Comparison of ENCODE assay signal across 38 cellular contexts in genomic region chr13:112095354-112095753, GRCh38. TPM values are rescaled to one million over a fixed set of nuclear protein-coding genes. Genes with fewer than 3 reads are reported as not detected.
"Had no signal": no experiment of that assay in that cellular context is flagged by ENCODE, and none has a peak within 500 bp of the region (broad histone marks: within the 10 kb centered on the region; RNA-seq: fewer than 3 reads in every experiment).

No MANE protein-coding gene starts in this region.

- H3K36me3 ChIP-seq: ascending aorta, cardiac muscle cell, WERI-Rb-1 had no signal

- H3K27ac Mint-ChIP-seq: activated CD4-positive, alpha-beta memory T cell treated with anti-CD3 and anti-CD28 coated beads, Interleukin-2, amount 10 ng/mL, durations not matched to agents 7 days and 5 days; activated CD4-positive, alpha-beta T cell treated with anti-CD3 and anti-CD28 coated beads for 36 hours; activated CD4-positive, alpha-beta T cell treated with anti-CD3 and anti-CD28 coated beads, Interleukin-2, amount 10 ng/mL, durations not matched to agents 7 days and 5 days; activated CD8-positive, alpha-beta memory T cell treated with anti-CD3 and anti-CD28 coated beads, Interleukin-2, amount 10 ng/mL, durations not matched to agents 7 days and 5 days; activated CD8-positive, alpha-beta T cell treated with anti-CD3 and anti-CD28 coated beads, Interleukin-2, amount 10 ng/mL, durations not matched to agents 7 days and 5 days; activated naive CD4-positive, alpha-beta T cell treated with anti-CD3 and anti-CD28 coated beads, Interleukin-2, amount 10 ng/mL, durations not matched to agents 7 days and 5 days; activated naive CD4-positive, alpha-beta T cell treated with anti-CD3 and anti-CD28 coated beads, Interleukin-2, amount 50 U/mL, for 24 hours; activated naive CD8-positive, alpha-beta T cell; activated naive CD8-positive, alpha-beta T cell treated with anti-CD3 and anti-CD28 coated beads, Interleukin-2, amount 10 ng/mL, durations not matched to agents 7 days and 5 days; activated naive CD8-positive, alpha-beta T cell treated with anti-CD3 and anti-CD28 coated beads, Interleukin-2, amount 50 U/mL, for 24 hours; activated T-cell treated with anti-CD3 and anti-CD28 coated beads, Interleukin-2, amount 50 U/mL, for 24 hours; activated T-helper 2 cell treated with anti-CD3 and anti-CD28 coated beads, Interferon-gamma antibody, Interleukin-2, Interleukin-4, amounts not matched to agents 10 μg/mL and 5 μg/mL and 100 μg/mL, durations not matched to agents 14 hours and 24 hours and 36 hours; brain; T-helper 1 cell treated with Interleukin-12 subunit alpha and Interleukin-12 subunit beta and Interleukin-4 antibody, amounts not matched to agents 30 μg/mL and 1 μg/mL, for 36 hours; T-helper 2 cell treated with Interferon-gamma antibody and Interleukin-4, amounts not matched to agents 5 μg/mL and 100 μg/mL, for 36 hours; WTC11 had no signal

- H3K4me1 Mint-ChIP-seq: activated CD4-positive, alpha-beta memory T cell treated with anti-CD3 and anti-CD28 coated beads, Interleukin-2, amount 10 ng/mL, durations not matched to agents 7 days and 5 days; activated CD4-positive, alpha-beta T cell treated with anti-CD3 and anti-CD28 coated beads for 36 hours; activated CD4-positive, alpha-beta T cell treated with anti-CD3 and anti-CD28 coated beads, Interleukin-2, amount 10 ng/mL, durations not matched to agents 7 days and 5 days; activated CD8-positive, alpha-beta memory T cell treated with anti-CD3 and anti-CD28 coated beads, Interleukin-2, amount 10 ng/mL, durations not matched to agents 7 days and 5 days; activated naive CD4-positive, alpha-beta T cell treated with anti-CD3 and anti-CD28 coated beads, Interleukin-2, amount 10 ng/mL, durations not matched to agents 7 days and 5 days; activated naive CD4-positive, alpha-beta T cell treated with anti-CD3 and anti-CD28 coated beads, Interleukin-2, amount 50 U/mL, for 24 hours; activated naive CD8-positive, alpha-beta T cell treated with anti-CD3 and anti-CD28 coated beads, Interleukin-2, amount 10 ng/mL, durations not matched to agents 7 days and 5 days; activated naive CD8-positive, alpha-beta T cell treated with anti-CD3 and anti-CD28 coated beads, Interleukin-2, amount 50 U/mL, for 24 hours; central memory CD8-positive, alpha-beta T cell had no signal

- H3K27ac ChIP-seq: ascending aorta, cardiac muscle cell, WERI-Rb-1 had no signal

- H3K27me3 Mint-ChIP-seq: brain had no signal

- H3K4me1 ChIP-seq: ascending aorta had no signal

- H3K4me3 Mint-ChIP-seq: activated CD4-positive, alpha-beta memory T cell treated with anti-CD3 and anti-CD28 coated beads, Interleukin-2, amount 10 ng/mL, durations not matched to agents 7 days and 5 days; activated CD4-positive, alpha-beta T cell treated with anti-CD3 and anti-CD28 coated beads for 36 hours; activated CD4-positive, alpha-beta T cell treated with anti-CD3 and anti-CD28 coated beads, Interleukin-2, amount 10 ng/mL, durations not matched to agents 7 days and 5 days; activated CD8-positive, alpha-beta memory T cell treated with anti-CD3 and anti-CD28 coated beads, Interleukin-2, amount 10 ng/mL, durations not matched to agents 7 days and 5 days; activated CD8-positive, alpha-beta T cell treated with anti-CD3 and anti-CD28 coated beads, Interleukin-2, amount 10 ng/mL, durations not matched to agents 7 days and 5 days; activated naive CD4-positive, alpha-beta T cell treated with anti-CD3 and anti-CD28 coated beads, Interleukin-2, amount 10 ng/mL, durations not matched to agents 7 days and 5 days; activated naive CD4-positive, alpha-beta T cell treated with anti-CD3 and anti-CD28 coated beads, Interleukin-2, amount 50 U/mL, for 24 hours; activated naive CD8-positive, alpha-beta T cell; activated naive CD8-positive, alpha-beta T cell treated with anti-CD3 and anti-CD28 coated beads, Interleukin-2, amount 10 ng/mL, durations not matched to agents 7 days and 5 days; activated naive CD8-positive, alpha-beta T cell treated with anti-CD3 and anti-CD28 coated beads, Interleukin-2, amount 50 U/mL, for 24 hours; activated T-cell treated with anti-CD3 and anti-CD28 coated beads, Interleukin-2, amount 50 U/mL, for 24 hours; central memory CD8-positive, alpha-beta T cell; T-helper 1 cell treated with Interleukin-12 subunit alpha and Interleukin-12 subunit beta and Interleukin-4 antibody, amounts not matched to agents 30 μg/mL and 1 μg/mL, for 36 hours; T-helper 2 cell treated with Interferon-gamma antibody and Interleukin-4, amounts not matched to agents 5 μg/mL and 100 μg/mL, for 36 hours; WTC11 had no signal

- H3K9me3 Mint-ChIP-seq: activated CD4-positive, alpha-beta memory T cell treated with anti-CD3 and anti-CD28 coated beads, Interleukin-2, amount 10 ng/mL, durations not matched to agents 7 days and 5 days; activated CD4-positive, alpha-beta T cell treated with anti-CD3 and anti-CD28 coated beads, Interleukin-2, amount 10 ng/mL, durations not matched to agents 7 days and 5 days; activated naive CD4-positive, alpha-beta T cell treated with anti-CD3 and anti-CD28 coated beads, Interleukin-2, amount 10 ng/mL, durations not matched to agents 7 days and 5 days; activated naive CD4-positive, alpha-beta T cell treated with anti-CD3 and anti-CD28 coated beads, Interleukin-2, amount 50 U/mL, for 24 hours; activated naive CD8-positive, alpha-beta T cell treated with anti-CD3 and anti-CD28 coated beads, Interleukin-2, amount 10 ng/mL, durations not matched to agents 7 days and 5 days; activated naive CD8-positive, alpha-beta T cell treated with anti-CD3 and anti-CD28 coated beads, Interleukin-2, amount 50 U/mL, for 24 hours; activated T-cell treated with anti-CD3 and anti-CD28 coated beads, Interleukin-2, amount 50 U/mL, for 24 hours; activated T-helper 2 cell treated with anti-CD3 and anti-CD28 coated beads, Interferon-gamma antibody, Interleukin-2, Interleukin-4, amounts not matched to agents 10 μg/mL and 5 μg/mL and 100 μg/mL, durations not matched to agents 14 hours and 24 hours and 36 hours; central memory CD8-positive, alpha-beta T cell; T-helper 1 cell treated with Interleukin-12 subunit alpha and Interleukin-12 subunit beta and Interleukin-4 antibody, amounts not matched to agents 30 μg/mL and 1 μg/mL, for 36 hours; T-helper 2 cell treated with Interferon-gamma antibody and Interleukin-4, amounts not matched to agents 5 μg/mL and 100 μg/mL, for 36 hours; WTC11 had no signal

- H3K9me3 ChIP-seq: ascending aorta had no signal

- DNase-seq: activated CD4-positive, alpha-beta memory T cell treated with anti-CD3 and anti-CD28 coated beads, Interleukin-2, amount 10 ng/mL, durations not matched to agents 7 days and 5 days; activated CD4-positive, alpha-beta T cell treated with anti-CD3 and anti-CD28 coated beads for 1 hour; activated CD4-positive, alpha-beta T cell treated with anti-CD3 and anti-CD28 coated beads for 36 hours; activated CD4-positive, alpha-beta T cell treated with anti-CD3 and anti-CD28 coated beads for 48 hours; activated CD4-positive, alpha-beta T cell treated with anti-CD3 and anti-CD28 coated beads, Interleukin-2, amount 10 ng/mL, durations not matched to agents 7 days and 5 days; activated CD4-positive, alpha-beta T cell treated with anti-CD3 and anti-CD28 coated beads, Interleukin-2, amount 50 U/mL, for 48 hours; activated CD4-positive, CD25-positive, alpha-beta regulatory T cell; activated CD8-positive, alpha-beta memory T cell treated with anti-CD3 and anti-CD28 coated beads for 24 hours; activated CD8-positive, alpha-beta memory T cell treated with anti-CD3 and anti-CD28 coated beads, Interleukin-2, amount 10 ng/mL, durations not matched to agents 7 days and 5 days; activated CD8-positive, alpha-beta memory T cell treated with anti-CD3 and anti-CD28 coated beads, Interleukin-2, amount 50 U/mL, for 48 hours; activated CD8-positive, alpha-beta T cell treated with anti-CD3 and anti-CD28 coated beads, Interleukin-2, amount 10 ng/mL, durations not matched to agents 7 days and 5 days; activated effector memory CD4-positive, alpha-beta T cell treated with Interleukin-2 at 50 U/mL for 16 hours; activated gamma-delta T cell; activated naive CD4-positive, alpha-beta T cell treated with anti-CD3 and anti-CD28 coated beads, Interleukin-2, amount 10 ng/mL, durations not matched to agents 7 days and 5 days; activated naive CD4-positive, alpha-beta T cell treated with Interleukin-2 at 50 U/mL for 16 hours; activated naive CD8-positive, alpha-beta T cell treated with anti-CD3 and anti-CD28 coated beads, Interleukin-2, amount 10 ng/mL, durations not matched to agents 7 days and 5 days; activated naive CD8-positive, alpha-beta T cell treated with anti-CD3 and anti-CD28 coated beads, Interleukin-2, amount 50 U/mL, for 24 hours; activated T-cell treated with anti-CD3 and anti-CD28 coated beads, Interleukin-2, amount 50 U/mL, for 24 hours; activated T-cell treated with anti-CD3 and anti-CD28 coated beads, Interleukin-2, amount 50 U/mL, for 48 hours; amygdala; anterior cingulate cortex; caudate nucleus; T-helper 1 cell; T-helper 2 cell; T-helper 9 cell; WERI-Rb-1 had no signal

- H3K27me3 ChIP-seq: ascending aorta had no signal

- H3K4me3 ChIP-seq: ascending aorta, cardiac muscle cell had no signal

- H3K36me3 Mint-ChIP-seq: activated CD8-positive, alpha-beta memory T cell treated with anti-CD3 and anti-CD28 coated beads, Interleukin-2, amount 10 ng/mL, durations not matched to agents 7 days and 5 days; activated naive CD4-positive, alpha-beta T cell treated with anti-CD3 and anti-CD28 coated beads, Interleukin-2, amount 10 ng/mL, durations not matched to agents 7 days and 5 days; activated naive CD4-positive, alpha-beta T cell treated with anti-CD3 and anti-CD28 coated beads, Interleukin-2, amount 50 U/mL, for 24 hours; activated naive CD8-positive, alpha-beta T cell; activated naive CD8-positive, alpha-beta T cell treated with anti-CD3 and anti-CD28 coated beads, Interleukin-2, amount 10 ng/mL, durations not matched to agents 7 days and 5 days; WTC11 had no signal

RNA-seq across cellular contexts. Expression of gene SOX1, which starts 28.4 kb away (rescaled TPM):
- total RNA-seq: activated CD4-positive, alpha-beta memory T cell treated with anti-CD3 and anti-CD28 coated beads, Interleukin-2, amount 10 ng/mL, durations not matched to agents 7 days and 5 days; activated CD4-positive, alpha-beta T cell treated with anti-CD3 and anti-CD28 coated beads for 36 hours; activated CD4-positive, alpha-beta T cell treated with anti-CD3 and anti-CD28 coated beads, Interleukin-2, amount 10 ng/mL, durations not matched to agents 7 days and 5 days; activated CD8-positive, alpha-beta memory T cell treated with anti-CD3 and anti-CD28 coated beads, Interleukin-2, amount 10 ng/mL, durations not matched to agents 7 days and 5 days; activated CD8-positive, alpha-beta T cell treated with anti-CD3 and anti-CD28 coated beads, Interleukin-2, amount 10 ng/mL, durations not matched to agents 7 days and 5 days; activated naive CD8-positive, alpha-beta T cell treated with anti-CD3 and anti-CD28 coated beads, Interleukin-2, amount 10 ng/mL, durations not matched to agents 7 days and 5 days; activated T-helper 2 cell treated with anti-CD3 and anti-CD28 coated beads, Interferon-gamma antibody, Interleukin-2, Interleukin-4, amounts not matched to agents 10 μg/mL and 5 μg/mL and 100 μg/mL, durations not matched to agents 14 hours and 24 hours and 36 hours; ascending aorta; bronchial epithelial cell; cardiac muscle cell had no signal
- polyA plus RNA-seq: adipose tissue, cardiac muscle cell had no signal
